Comparison of ENCODE assay signal across 1 cellular context in the genomic region with DNA sequence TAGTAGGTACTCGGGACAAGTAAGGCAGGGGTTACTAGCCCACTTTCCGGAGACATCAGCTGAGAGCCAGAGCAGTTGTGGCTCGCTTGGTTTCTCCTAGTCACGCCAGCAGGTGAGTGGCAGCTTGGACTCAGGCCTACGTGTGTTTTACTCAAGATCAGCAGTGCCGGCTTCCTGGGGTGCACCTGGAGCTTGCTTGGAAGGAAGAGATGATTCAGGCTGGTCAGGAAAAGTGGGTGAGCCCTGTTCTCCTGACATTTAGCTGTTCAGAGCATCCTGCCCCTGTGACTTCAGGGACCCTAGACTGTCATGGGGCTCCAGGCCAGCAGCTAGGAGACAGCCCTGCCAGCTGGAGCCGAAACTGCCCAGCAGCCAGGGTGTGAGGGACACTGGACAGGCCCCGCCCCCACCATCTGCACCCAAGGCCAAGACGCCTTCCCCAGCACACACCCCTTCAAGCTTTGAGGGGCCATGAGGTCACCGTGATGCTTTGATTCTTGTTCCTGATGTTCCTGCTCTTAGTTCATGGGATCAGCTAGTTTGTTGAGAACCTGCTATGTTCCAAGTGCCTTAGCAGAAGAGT.
TF ChIP-seq lines count a peak whose summit lies in the region.

No MANE protein-coding gene starts in this region.

TF ChIP-seq in GM23338, 12 proteins besides CTCF, POLR2A, EP300 and RAD21:
- no peak for TF ChIP-seq NANOG (IDR thresholded peaks at IDR 0.05; ENCODE audit: borderline replicate concordance)
- no peak for TF ChIP-seq ZNF331 (CRISPR knock-in tag; IDR thresholded peaks at IDR 0.05; ENCODE audit: low read depth)
- TF ChIP-seq CREB1 (CRISPR knock-in tag; IDR thresholded peaks at IDR 0.05; ENCODE audit: low read depth), result no peak
- TF ChIP-seq REST (IDR thresholded peaks at IDR 0.05; ENCODE audit: unreplicated experiment), result no peak
- TF ChIP-seq STAT1 (IDR thresholded peaks at IDR 0.05; ENCODE audit: unreplicated experiment), result no peak
- TF ChIP-seq JUNB (IDR thresholded peaks at IDR 0.05; ENCODE audit: unreplicated experiment), result no peak
- no peak for TF ChIP-seq POLR2AphosphoS5 (IDR thresholded peaks at IDR 0.05; ENCODE audit: low read depth)
- no peak for TF ChIP-seq EZH2phosphoT487 (IDR thresholded peaks at IDR 0.05; ENCODE audit: unreplicated experiment)
- TF ChIP-seq ZNF114 (CRISPR knock-in tag; IDR thresholded peaks at IDR 0.05), result no peak
- TF ChIP-seq ETS1 (IDR thresholded peaks at IDR 0.05), result no peak
- no peak for TF ChIP-seq EZH2 (IDR thresholded peaks at IDR 0.05; ENCODE audit: low read depth, unreplicated experiment)
- TF ChIP-seq, protein P1, sequence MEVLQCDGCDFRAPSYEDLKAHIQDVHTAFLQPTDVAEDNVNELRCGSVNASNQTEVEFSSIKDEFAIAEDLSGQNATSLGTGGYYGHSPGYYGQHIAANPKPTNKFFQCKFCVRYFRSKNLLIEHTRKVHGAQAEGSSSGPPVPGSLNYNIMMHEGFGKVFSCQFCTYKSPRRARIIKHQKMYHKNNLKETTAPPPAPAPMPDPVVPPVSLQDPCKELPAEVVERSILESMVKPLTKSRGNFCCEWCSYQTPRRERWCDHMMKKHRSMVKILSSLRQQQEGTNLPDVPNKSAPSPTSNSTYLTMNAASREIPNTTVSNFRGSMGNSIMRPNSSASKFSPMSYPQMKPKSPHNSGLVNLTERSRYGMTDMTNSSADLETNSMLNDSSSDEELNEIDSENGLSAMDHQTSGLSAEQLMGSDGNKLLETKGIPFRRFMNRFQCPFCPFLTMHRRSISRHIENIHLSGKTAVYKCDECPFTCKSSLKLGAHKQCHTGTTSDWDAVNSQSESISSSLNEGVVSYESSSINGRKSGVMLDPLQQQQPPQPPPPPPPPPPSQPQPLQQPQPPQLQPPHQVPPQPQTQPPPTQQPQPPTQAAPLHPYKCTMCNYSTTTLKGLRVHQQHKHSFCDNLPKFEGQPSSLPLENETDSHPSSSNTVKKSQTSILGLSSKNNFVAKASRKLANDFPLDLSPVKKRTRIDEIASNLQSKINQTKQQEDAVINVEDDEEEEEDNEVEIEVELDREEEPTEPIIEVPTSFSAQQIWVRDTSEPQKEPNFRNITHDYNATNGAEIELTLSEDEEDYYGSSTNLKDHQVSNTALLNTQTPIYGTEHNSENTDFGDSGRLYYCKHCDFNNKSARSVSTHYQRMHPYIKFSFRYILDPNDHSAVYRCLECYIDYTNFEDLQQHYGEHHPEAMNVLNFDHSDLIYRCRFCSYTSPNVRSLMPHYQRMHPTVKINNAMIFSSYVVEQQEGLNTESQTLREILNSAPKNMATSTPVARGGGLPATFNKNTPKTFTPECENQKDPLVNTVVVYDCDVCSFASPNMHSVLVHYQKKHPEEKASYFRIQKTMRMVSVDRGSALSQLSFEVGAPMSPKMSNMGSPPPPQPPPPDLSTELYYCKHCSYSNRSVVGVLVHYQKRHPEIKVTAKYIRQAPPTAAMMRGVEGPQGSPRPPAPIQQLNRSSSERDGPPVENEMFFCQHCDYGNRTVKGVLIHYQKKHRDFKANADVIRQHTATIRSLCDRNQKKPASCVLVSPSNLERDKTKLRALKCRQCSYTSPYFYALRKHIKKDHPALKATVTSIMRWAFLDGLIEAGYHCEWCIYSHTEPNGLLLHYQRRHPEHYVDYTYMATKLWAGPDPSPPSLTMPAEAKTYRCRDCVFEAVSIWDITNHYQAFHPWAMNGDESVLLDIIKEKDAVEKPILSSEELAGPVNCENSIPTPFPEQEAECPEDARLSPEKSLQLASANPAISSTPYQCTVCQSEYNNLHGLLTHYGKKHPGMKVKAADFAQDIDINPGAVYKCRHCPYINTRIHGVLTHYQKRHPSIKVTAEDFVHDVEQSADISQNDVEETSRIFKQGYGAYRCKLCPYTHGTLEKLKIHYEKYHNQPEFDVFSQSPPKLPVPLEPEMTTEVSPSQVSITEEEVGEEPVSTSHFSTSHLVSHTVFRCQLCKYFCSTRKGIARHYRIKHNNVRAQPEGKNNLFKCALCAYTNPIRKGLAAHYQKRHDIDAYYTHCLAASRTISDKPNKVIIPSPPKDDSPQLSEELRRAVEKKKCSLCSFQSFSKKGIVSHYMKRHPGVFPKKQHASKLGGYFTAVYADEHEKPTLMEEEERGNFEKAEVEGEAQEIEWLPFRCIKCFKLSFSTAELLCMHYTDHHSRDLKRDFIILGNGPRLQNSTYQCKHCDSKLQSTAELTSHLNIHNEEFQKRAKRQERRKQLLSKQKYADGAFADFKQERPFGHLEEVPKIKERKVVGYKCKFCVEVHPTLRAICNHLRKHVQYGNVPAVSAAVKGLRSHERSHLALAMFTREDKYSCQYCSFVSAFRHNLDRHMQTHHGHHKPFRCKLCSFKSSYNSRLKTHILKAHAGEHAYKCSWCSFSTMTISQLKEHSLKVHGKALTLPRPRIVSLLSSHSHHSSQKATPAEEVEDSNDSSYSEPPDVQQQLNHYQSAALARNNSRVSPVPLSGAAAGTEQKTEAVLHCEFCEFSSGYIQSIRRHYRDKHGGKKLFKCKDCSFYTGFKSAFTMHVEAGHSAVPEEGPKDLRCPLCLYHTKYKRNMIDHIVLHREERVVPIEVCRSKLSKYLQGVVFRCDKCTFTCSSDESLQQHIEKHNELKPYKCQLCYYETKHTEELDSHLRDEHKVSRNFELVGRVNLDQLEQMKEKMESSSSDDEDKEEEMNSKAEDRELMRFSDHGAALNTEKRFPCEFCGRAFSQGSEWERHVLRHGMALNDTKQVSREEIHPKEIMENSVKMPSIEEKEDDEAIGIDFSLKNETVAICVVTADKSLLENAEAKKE (CRISPR knock-in tag; IDR thresholded peaks at IDR 0.05), result no peak
